In genomic region chr15:60480149-60480548, GRCh38 we compare ENCODE assay signal across 8 cellular contexts. TPM values are rescaled to one million over a fixed set of nuclear protein-coding genes. Genes with fewer than 3 reads are reported as not detected.
DNase-seq lines count a peak whose midpoint lies in the region; ATAC-seq lines count a peak whose summit lies in the region.

No MANE protein-coding gene starts in this region.

- H3K27ac ChIP-seq in BLaER1 treated with 17β-estradiol and CSF1 and Interleukin-3, amounts not matched to agents 10 nM and 100 nM = peak overlapping the region in 3 of 11 experiments; percentile 96 to 99 (median 98); a peak in 1 of 22 replicates
- H3K27ac ChIP-seq in GM23248 (no peak overlapping the region), mucosa of rectum (ENCODE audit: low read depth in 2 of 2, low read length in 2 of 2) (peak overlapping the region; percentile 92 to 97)

- DNase-seq in GM23248 (no peak), NCI-H2029 treated with DMSO at 0.1 percent for 48 hours (lab: John Stamatoyannopoulos, UW) (no peak), Ammon's horn (ENCODE audit: low spot score) (no peak), A172 (ENCODE audit: low spot score) (no peak)
- no peak for DNase-seq in activated CD8-positive, alpha-beta T cell treated with anti-CD3 and anti-CD28 coated beads, Interleukin-2, amount 10 ng/mL, durations not matched to agents 7 days and 5 days

- peak overlapping the region in 4 of 10 experiments; percentile 76 to 91 (median 84); a peak in 8 of 20 replicates for H3K4me3 ChIP-seq in BLaER1 treated with 17β-estradiol and CSF1 and Interleukin-3, amounts not matched to agents 10 nM and 100 nM
- peak overlapping the region; percentile 91; the same call in 1 of the 2 replicates for H3K4me3 ChIP-seq in GM23248
- peak overlapping the region; percentile 85 for H3K4me3 ChIP-seq in mucosa of rectum (ENCODE audit: low read length in 2 of 2)

- H3F3A ChIP-seq in GM23248 (ENCODE audit: insufficient read depth) = peaks cover 22% of the 10 kb centered on the region

- H3K27me3 Mint-ChIP-seq in activated CD8-positive, alpha-beta T cell treated with anti-CD3 and anti-CD28 coated beads, Interleukin-2, amount 10 ng/mL, durations not matched to agents 7 days and 5 days (ENCODE audit: low read depth) = no peaks in the 10 kb centered on the region

- no peaks in the 10 kb centered on the region for H3K27me3 ChIP-seq in BLaER1 treated with 17β-estradiol and CSF1 and Interleukin-3, amounts not matched to agents 10 nM and 100 nM
- H3K27me3 ChIP-seq in GM23248 (replicated peaks; ENCODE audit: insufficient read depth) (no peaks in the 10 kb centered on the region), mucosa of rectum (ENCODE audit: control insufficient read depth in 2 of 2, insufficient read depth in 2 of 2, low read length in 2 of 2) (no peaks in the 10 kb centered on the region)

- H3K36me3 Mint-ChIP-seq in activated CD8-positive, alpha-beta T cell treated with anti-CD3 and anti-CD28 coated beads, Interleukin-2, amount 10 ng/mL, durations not matched to agents 7 days and 5 days (ENCODE audit: low read depth) = peaks cover 15% of the 10 kb centered on the region

- H4K20me1 ChIP-seq in BLaER1 treated with 17β-estradiol and CSF1 and Interleukin-3, amounts not matched to agents 10 nM and 100 nM = no peaks in the 10 kb centered on the region
- no peaks in the 10 kb centered on the region for H4K20me1 ChIP-seq in GM23248 (ENCODE audit: insufficient read depth)

- H3K27ac Mint-ChIP-seq in activated CD8-positive, alpha-beta T cell treated with anti-CD3 and anti-CD28 coated beads, Interleukin-2, amount 10 ng/mL, durations not matched to agents 7 days and 5 days = peak overlapping the region; percentile 98

- H3K4me1 ChIP-seq in BLaER1 treated with 17β-estradiol and CSF1 and Interleukin-3, amounts not matched to agents 10 nM and 100 nM = peaks cover 31 to 41% (median 38%) of the 10 kb centered on the region in 10 experiments
- H3K4me1 ChIP-seq in GM23248 (ENCODE audit: insufficient read depth) = peaks cover 30% of the 10 kb centered on the region
- H3K4me1 ChIP-seq in mucosa of rectum (ENCODE audit: control insufficient read depth in 2 of 2, insufficient read depth in 2 of 2, low read length in 2 of 2) = peaks cover 12 to 29% of the 10 kb centered on the region in 2 donors

- WGBS in GM23248 (ENCODE audit: low coverage in 1 of 2, low lambda C conversion rate in 2 of 2, missing lambda C conversion rate in 2 of 2), 2 experiments = 96 to 100% methylated on average over 1 of the region's 1 CpG

- H3K4me2 ChIP-seq in BLaER1 treated with 17β-estradiol and CSF1 and Interleukin-3, amounts not matched to agents 10 nM and 100 nM = peak overlapping the region; percentile 75 to 92 (median 89)
- H3K4me2 ChIP-seq in GM23248 (ENCODE audit: unreplicated experiment) = peak overlapping the region; percentile 89

- no peaks in the 10 kb centered on the region for H3K9me2 ChIP-seq in GM23248 (ENCODE audit: insufficient read depth)

- H2AFZ ChIP-seq in GM23248 = peak overlapping the region; percentile 93; the same call in 1 of the 2 replicates

- peaks cover 0 to 17% (median under 1%) of the 10 kb centered on the region in 11 experiments; a peak in 9 of 22 replicates for H3K36me3 ChIP-seq in BLaER1 treated with 17β-estradiol and CSF1 and Interleukin-3, amounts not matched to agents 10 nM and 100 nM
- H3K36me3 ChIP-seq in GM23248 (ENCODE audit: low read depth) = no peaks in the 10 kb centered on the region; the same call in 1 of the 2 replicates
- H3K36me3 ChIP-seq in mucosa of rectum (ENCODE audit: control insufficient read depth in 2 of 2, insufficient read depth in 2 of 2, low read length in 2 of 2) = peaks cover 0 to under 1% of the 10 kb centered on the region in 2 donors

- CTCF ChIA-PET in activated CD8-positive, alpha-beta T cell treated with anti-CD3 and anti-CD28 coated beads, Interleukin-2, amount 10 ng/mL, durations not matched to agents 7 days and 5 days (lab: Charles Lee) = interaction anchor here (0.8 to 2.8 kb wide), 8 partner anchors 8 to 437 kb away, joined by 3 to 10 read pairs (median 4); no protein-coding TSS in a partner anchor

- ATAC-seq in activated CD8-positive, alpha-beta T cell treated with anti-CD3 and anti-CD28 coated beads, Interleukin-2, amount 10 ng/mL, durations not matched to agents 7 days and 5 days = no peak
- no peak for ATAC-seq in HG02981 (IDR thresholded peaks at IDR 0.05; ENCODE audit: unreplicated experiment)

- POLR2A ChIA-PET in activated CD8-positive, alpha-beta T cell treated with anti-CD3 and anti-CD28 coated beads, Interleukin-2, amount 10 ng/mL, durations not matched to agents 7 days and 5 days (lab: Charles Lee) = interaction anchor here (0.7 to 1.3 kb wide), 6 partner anchors 27 to 794 kb away, joined by 3 to 11 read pairs (median 3); partner anchors contain the start of gene ANXA2

- peaks cover 66% of the 10 kb centered on the region for H3K4me1 Mint-ChIP-seq in activated CD8-positive, alpha-beta T cell treated with anti-CD3 and anti-CD28 coated beads, Interleukin-2, amount 10 ng/mL, durations not matched to agents 7 days and 5 days (ENCODE audit: low read depth)

- peak overlapping the region in 4 of 11 experiments; percentile 91 to 99 (median 98); a peak in 5 of 22 replicates for H3K9ac ChIP-seq in BLaER1 treated with 17β-estradiol and CSF1 and Interleukin-3, amounts not matched to agents 10 nM and 100 nM
- H3K9ac ChIP-seq in GM23248 (no peak overlapping the region), mucosa of rectum (ENCODE audit: low read depth in 1 of 2, low read length in 2 of 2) (peak overlapping the region; percentile 85 to 92)

- H3K9me3 Mint-ChIP-seq in activated CD8-positive, alpha-beta T cell treated with anti-CD3 and anti-CD28 coated beads, Interleukin-2, amount 10 ng/mL, durations not matched to agents 7 days and 5 days (ENCODE audit: insufficient read depth) = no peaks in the 10 kb centered on the region

- peak overlapping the region; percentile 89 for H3K4me3 Mint-ChIP-seq in activated CD8-positive, alpha-beta T cell treated with anti-CD3 and anti-CD28 coated beads, Interleukin-2, amount 10 ng/mL, durations not matched to agents 7 days and 5 days

- H3K9me3 ChIP-seq in BLaER1 treated with 17β-estradiol and CSF1 and Interleukin-3, amounts not matched to agents 10 nM and 100 nM (replicated peaks in 1 of 11) = no peaks in the 10 kb centered on the region
- no peaks in the 10 kb centered on the region for H3K9me3 ChIP-seq in GM23248 (ENCODE audit: low read depth)
- no peaks in the 10 kb centered on the region for H3K9me3 ChIP-seq in mucosa of rectum (ENCODE audit: control insufficient read depth in 2 of 2, low read length in 2 of 2)

- H3K79me2 ChIP-seq in GM23248 (ENCODE audit: insufficient read depth) = peaks cover 34% of the 10 kb centered on the region

- in situ Hi-C loops in GM23248 (cut with MboI) = no loop called here

RNA-seq across cellular contexts. Expression of gene ICE2, which starts 1.2 kb away (rescaled TPM):
- 21.6 and 43.4 TPM in 2 replicates for total RNA-seq in GM23248 (2014; rRNA removed; shearing (Covaris generic))
- 21.3 and 25.5 TPM in 2 replicates for polyA plus RNA-seq in GM23248 (2016; fragmentation: Nextera tagmentation; extraction: Ambion mirVana)
- 10 to 100 TPM; 71.4 to 76.3 TPM for total RNA-seq in activated CD8-positive, alpha-beta T cell treated with anti-CD3 and anti-CD28 coated beads, Interleukin-2, amount 10 ng/mL, durations not matched to agents 7 days and 5 days
- total RNA-seq in A172 (2014; rRNA removed; shearing (Covaris generic)) = 29.2 and 31.9 TPM in 2 replicates
